Comparison of ENCODE assay signal across 8 cellular contexts in genomic region chr21:34974162-34974981, GRCh38.
A peak's percentile ranks its signal among the peaks of the same experiment; 100 is the strongest.
DNase-seq lines count a peak whose midpoint lies in the region; ATAC-seq and TF ChIP-seq lines count a peak whose summit lies in the region.

No MANE protein-coding gene starts in this region.

- H4K20me1 ChIP-seq in KMS-11 (ENCODE audit: insufficient read depth): no peaks in the 10 kb centered on the region

- peak overlapping the region; percentile 92 for H3K4me2 ChIP-seq in KMS-11

- peaks cover 4% of the 10 kb centered on the region for H3K36me3 Mint-ChIP-seq in activated naive CD8-positive, alpha-beta T cell treated with anti-CD3 and anti-CD28 coated beads, Interleukin-2, amount 50 U/mL, for 24 hours (ENCODE audit: low read depth)

- intact Hi-C loops in thyroid gland (cut with DNase I): no loop called here

- ATAC-seq in GM21619 (IDR thresholded peaks at IDR 0.05; ENCODE audit: unreplicated experiment) (peak; percentile 78), omental fat pad (ENCODE audit: low FRiP score) (no peak)
- peak; percentile 91 for ATAC-seq in activated naive CD8-positive, alpha-beta T cell treated with anti-CD3 and anti-CD28 coated beads, Interleukin-2, amount 50 U/mL, for 24 hours

- no peaks in the 10 kb centered on the region for H3K9me3 Mint-ChIP-seq in activated naive CD8-positive, alpha-beta T cell treated with anti-CD3 and anti-CD28 coated beads, Interleukin-2, amount 50 U/mL, for 24 hours

- peak; percentile 46 for DNase-seq in activated naive CD8-positive, alpha-beta T cell treated with anti-CD3 and anti-CD28 coated beads, Interleukin-2, amount 50 U/mL, for 24 hours
- DNase-seq in MV-4-11 (lab: John Stamatoyannopoulos, UW) (no peak), hypothalamus (lab: John Stamatoyannopoulos, UW) (no peak), thyroid gland (no peak), omental fat pad (ENCODE audit: low spot score) (no peak)

- H3K36me3 ChIP-seq in KMS-11 (ENCODE audit: insufficient read depth) (no peaks in the 10 kb centered on the region), thyroid gland (no peaks in the 10 kb centered on the region)

- 82 to 83% methylated on average over 11 of the region's 11 CpGs for WGBS in thyroid gland, 2 donors

- H3K9me3 ChIP-seq in thyroid gland: no peaks in the 10 kb centered on the region

- peak overlapping the region; percentile 26; the same call in 1 of the 2 replicates for H3K27ac ChIP-seq in KMS-11
- no peak overlapping the region for H3K27ac ChIP-seq in thyroid gland

- peak overlapping the region; percentile 72 for H3K4me3 Mint-ChIP-seq in activated naive CD8-positive, alpha-beta T cell treated with anti-CD3 and anti-CD28 coated beads, Interleukin-2, amount 50 U/mL, for 24 hours

- H3K27me3 ChIP-seq in KMS-11 (ENCODE audit: insufficient read depth, low read depth): peaks cover 31% of the 10 kb centered on the region
- no peaks in the 10 kb centered on the region for H3K27me3 ChIP-seq in thyroid gland

- no peak overlapping the region for H2AFZ ChIP-seq in KMS-11 (ENCODE audit: low read depth)

- peak overlapping the region; percentile 91 for H3K27ac Mint-ChIP-seq in activated naive CD8-positive, alpha-beta T cell treated with anti-CD3 and anti-CD28 coated beads, Interleukin-2, amount 50 U/mL, for 24 hours

- H3K4me3 ChIP-seq in GM08714 (ENCODE audit: low read length): peak overlapping the region; percentile 59; the same call in 1 of the 2 replicates
- H3K4me3 ChIP-seq in KMS-11 (IDR thresholded peaks at IDR 0.05; ENCODE audit: insufficient read depth, low read depth, low read length): no peak overlapping the region
- no peak overlapping the region for H3K4me3 ChIP-seq in thyroid gland (replicated peaks in 1 of 3)

- H3K79me2 ChIP-seq in KMS-11 (ENCODE audit: insufficient read depth, low read depth): no peaks in the 10 kb centered on the region

- H3K4me1 ChIP-seq in KMS-11 (ENCODE audit: low read depth, poor library complexity, severe bottlenecking): peaks cover 38% of the 10 kb centered on the region
- no peaks in the 10 kb centered on the region for H3K4me1 ChIP-seq in thyroid gland

- H3K9ac ChIP-seq in KMS-11: no peak overlapping the region

- TF ChIP-seq CTCF in KMS-11 (conservative IDR thresholded peaks at IDR 0.05; ENCODE audit: low read depth, low read length): no peak
- TF ChIP-seq CTCF in thyroid gland (IDR thresholded peaks at IDR 0.05): no peak
- TF ChIP-seq CTCF in omental fat pad (IDR thresholded peaks at IDR 0.05): no peak

- peaks cover 2% of the 10 kb centered on the region for H3K27me3 Mint-ChIP-seq in activated naive CD8-positive, alpha-beta T cell treated with anti-CD3 and anti-CD28 coated beads, Interleukin-2, amount 50 U/mL, for 24 hours

- no peak for TF ChIP-seq POLR2A in thyroid gland (IDR thresholded peaks at IDR 0.05)

- peaks cover 79% of the 10 kb centered on the region for H3K4me1 Mint-ChIP-seq in activated naive CD8-positive, alpha-beta T cell treated with anti-CD3 and anti-CD28 coated beads, Interleukin-2, amount 50 U/mL, for 24 hours
